Comparison of ENCODE assay signal across 1 cellular context in the genomic region with DNA sequence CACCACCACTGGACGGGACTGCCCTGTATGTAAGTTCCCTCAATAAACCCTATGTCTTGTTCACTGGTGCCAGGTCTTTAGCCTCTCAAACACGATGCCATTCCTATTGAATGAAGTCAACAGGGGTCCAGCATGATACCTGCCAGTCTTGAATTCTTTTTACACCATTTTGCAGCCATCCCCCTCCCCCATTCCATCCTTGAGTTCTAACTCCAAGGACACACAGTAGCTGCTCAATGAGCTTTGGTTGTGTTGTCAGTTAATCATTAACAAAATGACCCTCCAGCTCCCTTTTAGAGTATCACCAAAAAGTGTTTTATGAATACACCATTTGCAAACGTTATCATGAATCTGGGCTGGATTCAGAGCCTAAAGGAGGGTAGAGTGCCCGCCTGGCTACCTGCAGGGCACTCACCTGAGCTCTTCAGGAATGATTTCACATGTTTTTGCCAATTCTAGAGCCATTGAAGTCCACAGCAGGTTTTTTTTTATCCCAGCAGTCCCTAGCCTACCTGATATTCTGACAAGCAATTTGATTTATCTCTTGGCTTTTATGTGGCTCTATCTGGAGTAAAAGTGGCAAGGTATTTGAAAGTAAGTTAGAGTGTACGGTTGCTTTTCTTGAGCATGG.
TF ChIP-seq lines count a peak whose summit lies in the region.

No MANE protein-coding gene starts in this region.

TF ChIP-seq in liver, 16 proteins besides CTCF, POLR2A, EP300 and RAD21 (continued from another document):
- no peak for TF ChIP-seq GABPA (IDR thresholded peaks at IDR 0.05 in 1 of 2, conservative IDR thresholded peaks at IDR 0.05 in 1 of 2)
TF ChIP-seq in liver: peak in this region for 4.
